9 cellular contexts compared by ENCODE assay signal in genomic region chr11:65612691-65613090, GRCh38. TPM values are rescaled to one million over a fixed set of nuclear protein-coding genes. Genes with fewer than 3 reads are reported as not detected.
DNase-seq lines count a peak whose midpoint lies in the region; ATAC-seq, FAIRE-seq and TF ChIP-seq lines count a peak whose summit lies in the region.
"Had no signal": no experiment of that assay in that cellular context is flagged by ENCODE, and none has a peak within 500 bp of the region (broad histone marks: within the 10 kb centered on the region; RNA-seq: fewer than 3 reads in every experiment).

No MANE protein-coding gene starts in this region.

- no CpG with 5 or more reads among the region's 7 CpGs for WGBS in SK-N-SH (ENCODE audit: low lambda C conversion rate)
- whole genome bisulfite sequencing in HepG2 (ENCODE audit: low lambda C conversion rate), result 47% methylated on average over 5 of the region's 7 CpGs

- CTCF ChIA-PET in SK-N-SH (lab: Yijun Ruan, JAX) (interaction anchor here (0.7 to 2.8 kb wide), 8 partner anchors 8 to 205 kb away, joined by 3 to 14 read pairs (median 4); partner anchors contain the start of genes SIPA1 and ZNRD2), HepG2 (lab: Yijun Ruan, JAX; ENCODE audit: low intra/inter-chr PET ratio, low total read pairs) (no interaction called here)

- no peak for TF ChIP-seq CTCF in SK-N-SH (IDR thresholded peaks at IDR 0.05)
- TF ChIP-seq CTCF in HepG2 (CRISPR knock-in tag; IDR thresholded peaks at IDR 0.05), result no peak

- no peak for ATAC-seq in SK-N-SH treated with all-trans-retinoic acid at 6 μM for 48 hours
- ATAC-seq in HepG2, result no peak
- no peak for ATAC-seq in HG03342 (IDR thresholded peaks at IDR 0.05; ENCODE audit: unreplicated experiment)

- H3K36me3 ChIP-seq in SK-N-SH (replicated peaks in 1 of 2; ENCODE audit: control insufficient read depth in 1 of 2, insufficient read depth in 2 of 2, low read length in 1 of 2) (peaks cover 0 to 24% of the 10 kb centered on the region in 2 experiments), HepG2 (replicated peaks in 1 of 2; ENCODE audit: control insufficient read depth in 1 of 2, insufficient read depth in 2 of 2, low read length in 2 of 2) (peaks cover 13 to 38% of the 10 kb centered on the region in 2 experiments; a peak in 4 of 5 replicates)

- no peaks in the 10 kb centered on the region for H3K27me3 Mint-ChIP-seq in activated naive CD8-positive, alpha-beta T cell treated with anti-CD3 and anti-CD28 coated beads for 36 hours

- H3F3A ChIP-seq in SK-N-SH (replicated peaks; ENCODE audit: insufficient read depth), result peaks cover 4% of the 10 kb centered on the region

- peak overlapping the region; percentile 85 for H3K4me2 ChIP-seq in SK-N-SH
- peak overlapping the region; percentile 96 for H3K4me2 ChIP-seq in HepG2 (ENCODE audit: low read depth, low read length)

- peaks cover 49% of the 10 kb centered on the region for H3K4me1 Mint-ChIP-seq in activated naive CD8-positive, alpha-beta T cell treated with anti-CD3 and anti-CD28 coated beads for 36 hours

- BruUV-seq in HepG2 (replicated peaks; lab: Mats Ljungman, UMichigan), result no TSS peak

- TF ChIP-seq EP300 in SK-N-SH (IDR thresholded peaks at IDR 0.05; ENCODE audit: borderline replicate concordance in 1 of 2, low read depth in 1 of 2, low read length in 1 of 2), result no peak
- TF ChIP-seq EP300 in HepG2 (IDR thresholded peaks at IDR 0.05; ENCODE audit: low read depth in 2 of 2, low read length in 2 of 2), result no peak
- TF ChIP-seq EP300 in HepG2 (CRISPR knock-in tag; IDR thresholded peaks at IDR 0.05; ENCODE audit: borderline replicate concordance), result no peak

- DNase-seq in SK-N-SH (no peak), HepG2 (ENCODE audit: low spot score) (no peak), substantia nigra (lab: John Stamatoyannopoulos, UW) (no peak), NCI-H2081 (lab: John Stamatoyannopoulos, UW) (no peak), NCI-H1436 (lab: John Stamatoyannopoulos, UW) (no peak)
- no peak for DNase-seq in activated naive CD8-positive, alpha-beta T cell treated with anti-CD3 and anti-CD28 coated beads for 36 hours

- no peaks in the 10 kb centered on the region for H3K27me3 ChIP-seq in SK-N-SH (ENCODE audit: insufficient read depth)
- H3K27me3 ChIP-seq in HepG2 (ENCODE audit: control insufficient read depth in 1 of 2, insufficient read depth in 2 of 2, low read length in 2 of 2), result no peaks in the 10 kb centered on the region; a peak in 1 of 5 replicates

- FAIRE-seq in HepG2 (lab: Jason Lieb, UNC), result no peak

- H3K9me3 ChIP-seq in SK-N-SH (no peaks in the 10 kb centered on the region), HepG2 (ENCODE audit: low read length) (no peaks in the 10 kb centered on the region)

- POLR2A ChIA-PET in SK-N-SH (lab: Yijun Ruan, JAX), result no interaction called here
- POLR2A ChIA-PET in HepG2 (lab: Yijun Ruan, JAX), result interaction anchor here (0.6 to 4.3 kb wide), 9 partner anchors 10 to 99 kb away, joined by 3 to 48 read pairs (median 4); partner anchors contain the start of genes KAT5, SIPA1 and ZNRD2

- H3K27ac ChIP-seq in SK-N-SH (ENCODE audit: low read depth in 2 of 2, low read length in 1 of 2) (no peak overlapping the region), HepG2 (ENCODE audit: extremely low read length, insufficient read depth, low read length) (peak overlapping the region; percentile 23), substantia nigra (ENCODE audit: low read depth, low read length, poor library complexity, severe bottlenecking) (peak overlapping the region; percentile 100)

- H2AFZ ChIP-seq in SK-N-SH (ENCODE audit: low read depth) (no peak overlapping the region), HepG2 (ENCODE audit: low read length) (no peak overlapping the region)

- no peaks in the 10 kb centered on the region for H3K9me3 Mint-ChIP-seq in activated naive CD8-positive, alpha-beta T cell treated with anti-CD3 and anti-CD28 coated beads for 36 hours

- H3K9ac ChIP-seq in SK-N-SH (peak overlapping the region; percentile 93; the same call in 1 of the 2 replicates), HepG2 (ENCODE audit: insufficient read depth, low read depth, low read length) (peak overlapping the region; percentile 95)

- peaks cover 25 to 38% of the 10 kb centered on the region in 2 experiments; a peak in 3 of 4 replicates for H3K4me1 ChIP-seq in SK-N-SH (ENCODE audit: control insufficient read depth in 1 of 2, insufficient read depth in 2 of 2, low read depth in 1 of 2, low read length in 1 of 2)
- H3K4me1 ChIP-seq in HepG2 (ENCODE audit: insufficient read depth, low read length), result peaks cover 48% of the 10 kb centered on the region

- H4K20me1 ChIP-seq in SK-N-SH (ENCODE audit: insufficient read depth) (peaks cover 33% of the 10 kb centered on the region), HepG2 (ENCODE audit: insufficient read depth, low read length) (peaks cover 23% of the 10 kb centered on the region; the same call in 1 of the 2 replicates)

- in situ Hi-C loops in HepG2 (cut with HindIII; ENCODE audit: extremely low pct_ligation_motif_present, low pct_unique_long_range_greater_than_20kb), result loop anchor here (5.0 kb wide), 1 partner anchor 35 kb away; the partner anchor contains the start of gene EHBP1L1

- no peak for TF ChIP-seq POLR2A in HepG2 (IDR thresholded peaks at IDR 0.05; ENCODE audit: insufficient read depth in 1 of 2, low read depth in 2 of 2, low read length in 2 of 2)

- peaks cover 25% of the 10 kb centered on the region for H3K36me3 Mint-ChIP-seq in activated naive CD8-positive, alpha-beta T cell treated with anti-CD3 and anti-CD28 coated beads for 36 hours

- no peak for TF ChIP-seq RAD21 in SK-N-SH (IDR thresholded peaks at IDR 0.05; ENCODE audit: low read length)
- TF ChIP-seq RAD21 in HepG2 (CRISPR knock-in tag; IDR thresholded peaks at IDR 0.05), result no peak

- H3K9me2 ChIP-seq in SK-N-SH, result no peaks in the 10 kb centered on the region

- peak overlapping the region; percentile 95 for H3K4me3 Mint-ChIP-seq in activated naive CD8-positive, alpha-beta T cell treated with anti-CD3 and anti-CD28 coated beads for 36 hours

- H3K27ac Mint-ChIP-seq in activated naive CD8-positive, alpha-beta T cell treated with anti-CD3 and anti-CD28 coated beads for 36 hours, result peak overlapping the region; percentile 80

- peaks cover 92% of the 10 kb centered on the region for H3K79me2 ChIP-seq in SK-N-SH (ENCODE audit: insufficient read depth)
- H3K79me2 ChIP-seq in HepG2 (ENCODE audit: insufficient read depth, low read length), result peaks cover 64% of the 10 kb centered on the region

- H3K4me3 ChIP-seq in SK-N-SH (ENCODE audit: low read depth in 2 of 2, low read length in 1 of 2), result peak overlapping the region; percentile 58 to 87
- H3K4me3 ChIP-seq in HepG2 (replicated peaks in 1 of 3; ENCODE audit: insufficient read depth in 1 of 3, low read depth in 2 of 3, low read length in 3 of 3), result peak overlapping the region; percentile 84 to 97 (median 94)

- intact Hi-C loops in HepG2 (cut with micrococcal nuclease; ENCODE audit: unreplicated experiment), result no loop called here

RNA-seq across cellular contexts. Expression of gene MAP3K11, which starts 1.3 kb away (rescaled TPM):
- polyA plus RNA-seq in SK-N-SH (2012; rRNA removed) (28.9 and 31.1 TPM in 2 replicates), HepG2 (2011; rRNA removed) (35.9 and 54.6 TPM in 2 replicates)
- 10.6 and 16.9 TPM in 2 replicates for polyA plus RNA-seq in SK-N-SH (2012; cell fraction: cytosol; rRNA removed)
- 63.4 and 87.5 TPM in 2 replicates for polyA plus RNA-seq in SK-N-SH (2012; cell fraction: nucleus; rRNA removed)
- total RNA-seq in activated naive CD8-positive, alpha-beta T cell treated with anti-CD3 and anti-CD28 coated beads for 36 hours, result 10 to 100 TPM; 51.2 to 54.8 TPM
- total RNA-seq in HepG2 (2016; rRNA removed; fragmentation: Illumina TruSeq; extraction: Trizol), result 35.6 and 51.5 TPM in 2 replicates
- total RNA-seq in HepG2 (2016; cell fraction: cytosol; rRNA removed; fragmentation: Illumina TruSeq; extraction: Trizol; ENCODE audit: low read depth), result 9.8 and 11.0 TPM in 2 replicates
- total RNA-seq in HepG2 (2016; cell fraction: insoluble cytoplasmic fraction; rRNA removed; fragmentation: Illumina TruSeq; extraction: Trizol), result 28.4 and 51.3 TPM in 2 replicates
- total RNA-seq in HepG2 (2016; cell fraction: membrane; rRNA removed; fragmentation: Illumina TruSeq; extraction: Trizol), result 23.9 and 24.4 TPM in 2 replicates
- total RNA-seq in HepG2 (2016; cell fraction: nucleus; rRNA removed; fragmentation: Illumina TruSeq; extraction: Trizol), result 38.3 and 44.6 TPM in 2 replicates
- polyA plus RNA-seq in HepG2 (2011; cell fraction: cytosol; rRNA removed), result 29.9 and 43.3 TPM in 2 replicates
- 105 and 109 TPM in 2 replicates for polyA plus RNA-seq in HepG2 (2011; cell fraction: nucleus; rRNA removed)
- polyA plus RNA-seq in HepG2 (2012), result 41.6 and 47.6 TPM in 2 replicates
- 10.0 and 10.8 TPM in 2 replicates for polyA plus RNA-seq in HepG2 (2016; cell fraction: cytosol; fragmentation: Illumina TruSeq; extraction: Trizol; ENCODE audit: low read depth)
- polyA plus RNA-seq in HepG2 (2016; cell fraction: insoluble cytoplasmic fraction; fragmentation: Illumina TruSeq; extraction: Trizol; ENCODE audit: low read depth), result 43.2 and 55.5 TPM in 2 replicates
- polyA plus RNA-seq in HepG2 (2016; cell fraction: membrane; fragmentation: Illumina TruSeq; extraction: Trizol; ENCODE audit: low read depth), result 24.5 and 29.1 TPM in 2 replicates
- polyA plus RNA-seq in HepG2 (2016; cell fraction: nucleus; fragmentation: Illumina TruSeq; extraction: Trizol; ENCODE audit: insufficient read depth, low read depth), result 98.1 and 107 TPM in 2 replicates
- 59.8 and 117 TPM in 2 replicates for polyA minus RNA-seq in HepG2 (2011; rRNA and poly(A)+ RNA removed; ENCODE audit: low replicate concordance)
- polyA minus RNA-seq in HepG2 (2011; cell fraction: cytosol; rRNA and poly(A)+ RNA removed), result 35.9 and 41.2 TPM in 2 replicates
- polyA minus RNA-seq in HepG2 (2011; cell fraction: nucleus; rRNA and poly(A)+ RNA removed), result 61.7 and 76.1 TPM in 2 replicates

RNA-seq across cellular contexts. Expression of gene PCNX3, which starts 2.9 kb away (rescaled TPM):
- 23.8 and 33.7 TPM in 2 replicates for polyA plus RNA-seq in SK-N-SH (2012; rRNA removed)
- polyA plus RNA-seq in SK-N-SH (2012; cell fraction: cytosol; rRNA removed), result 7.5 and 14.8 TPM in 2 replicates
- polyA plus RNA-seq in SK-N-SH (2012; cell fraction: nucleus; rRNA removed), result 88.7 and 115 TPM in 2 replicates
- total RNA-seq in activated naive CD8-positive, alpha-beta T cell treated with anti-CD3 and anti-CD28 coated beads for 36 hours, result 10 to 100 TPM; 40.9 to 42.6 TPM
- 14.5 and 23.0 TPM in 2 replicates for total RNA-seq in HepG2 (2016; rRNA removed; fragmentation: Illumina TruSeq; extraction: Trizol)
- total RNA-seq in HepG2 (2016; cell fraction: cytosol; rRNA removed; fragmentation: Illumina TruSeq; extraction: Trizol; ENCODE audit: low read depth), result 8.5 and 8.7 TPM in 2 replicates
- total RNA-seq in HepG2 (2016; cell fraction: insoluble cytoplasmic fraction; rRNA removed; fragmentation: Illumina TruSeq; extraction: Trizol), result 12.2 and 22.7 TPM in 2 replicates
- 9.3 and 9.7 TPM in 2 replicates for total RNA-seq in HepG2 (2016; cell fraction: membrane; rRNA removed; fragmentation: Illumina TruSeq; extraction: Trizol)
- total RNA-seq in HepG2 (2016; cell fraction: nucleus; rRNA removed; fragmentation: Illumina TruSeq; extraction: Trizol), result 26.0 and 33.8 TPM in 2 replicates
- polyA plus RNA-seq in HepG2 (2011; rRNA removed), result 16.2 and 23.1 TPM in 2 replicates
- polyA plus RNA-seq in HepG2 (2011; cell fraction: cytosol; rRNA removed), result 12.7 and 17.1 TPM in 2 replicates
- polyA plus RNA-seq in HepG2 (2011; cell fraction: nucleus; rRNA removed), result 99.5 and 123 TPM in 2 replicates
- 14.4 and 24.5 TPM in 2 replicates for polyA plus RNA-seq in HepG2 (2012)
- polyA plus RNA-seq in HepG2 (2016; cell fraction: cytosol; fragmentation: Illumina TruSeq; extraction: Trizol; ENCODE audit: low read depth), result 4.3 and 4.9 TPM in 2 replicates
- 14.3 and 21.7 TPM in 2 replicates for polyA plus RNA-seq in HepG2 (2016; cell fraction: insoluble cytoplasmic fraction; fragmentation: Illumina TruSeq; extraction: Trizol; ENCODE audit: low read depth)
- polyA plus RNA-seq in HepG2 (2016; cell fraction: membrane; fragmentation: Illumina TruSeq; extraction: Trizol; ENCODE audit: low read depth), result 5.8 and 6.9 TPM in 2 replicates
- polyA plus RNA-seq in HepG2 (2016; cell fraction: nucleus; fragmentation: Illumina TruSeq; extraction: Trizol; ENCODE audit: insufficient read depth, low read depth), result 68.2 and 73.5 TPM in 2 replicates
- polyA minus RNA-seq in HepG2 (2011; rRNA and poly(A)+ RNA removed; ENCODE audit: low replicate concordance), result 35.6 and 67.6 TPM in 2 replicates
- 23.3 and 27.8 TPM in 2 replicates for polyA minus RNA-seq in HepG2 (2011; cell fraction: cytosol; rRNA and poly(A)+ RNA removed)
- polyA minus RNA-seq in HepG2 (2011; cell fraction: nucleus; rRNA and poly(A)+ RNA removed), result 32.3 and 32.8 TPM in 2 replicates

RNA-seq across cellular contexts. Expression of gene KCNK7, which starts 17.1 kb away (rescaled TPM):
- polyA plus RNA-seq in SK-N-SH (2012; rRNA removed) (0.34 and 0.58 TPM in 2 replicates), HepG2 (2011; rRNA removed) (0.11 and 0.14 TPM in 2 replicates)
- polyA plus RNA-seq in SK-N-SH (2012; cell fraction: cytosol; rRNA removed), result 0.09 and 0.26 TPM in 2 replicates
- 1.4 and 3.2 TPM in 2 replicates for polyA plus RNA-seq in SK-N-SH (2012; cell fraction: nucleus; rRNA removed)
- total RNA-seq in activated naive CD8-positive, alpha-beta T cell treated with anti-CD3 and anti-CD28 coated beads for 36 hours, result under 1 TPM; 0.37 to 0.62 TPM
- total RNA-seq in HepG2 (2016; rRNA removed; fragmentation: Illumina TruSeq; extraction: Trizol), result not detected in 2 replicates
- total RNA-seq in HepG2 (2016; cell fraction: cytosol; rRNA removed; fragmentation: Illumina TruSeq; extraction: Trizol; ENCODE audit: low read depth), result not detected in 2 replicates
- total RNA-seq in HepG2 (2016; cell fraction: insoluble cytoplasmic fraction; rRNA removed; fragmentation: Illumina TruSeq; extraction: Trizol), result not detected in 2 replicates
- total RNA-seq in HepG2 (2016; cell fraction: membrane; rRNA removed; fragmentation: Illumina TruSeq; extraction: Trizol), result not detected in 2 replicates
- 1.2 TPM in 1 of 2 replicates, not detected in the other for total RNA-seq in HepG2 (2016; cell fraction: nucleus; rRNA removed; fragmentation: Illumina TruSeq; extraction: Trizol)
- polyA plus RNA-seq in HepG2 (2011; cell fraction: cytosol; rRNA removed), result 0.04 TPM in 1 of 2 replicates, not detected in the other
- 0.69 and 0.97 TPM in 2 replicates for polyA plus RNA-seq in HepG2 (2011; cell fraction: nucleus; rRNA removed)
- 0.28 TPM in 1 of 2 replicates, not detected in the other for polyA plus RNA-seq in HepG2 (2012)
- not detected in 2 replicates for polyA plus RNA-seq in HepG2 (2016; cell fraction: cytosol; fragmentation: Illumina TruSeq; extraction: Trizol; ENCODE audit: low read depth)
- polyA plus RNA-seq in HepG2 (2016; cell fraction: insoluble cytoplasmic fraction; fragmentation: Illumina TruSeq; extraction: Trizol; ENCODE audit: low read depth), result not detected in 2 replicates
- not detected in 2 replicates for polyA plus RNA-seq in HepG2 (2016; cell fraction: membrane; fragmentation: Illumina TruSeq; extraction: Trizol; ENCODE audit: low read depth)
- polyA plus RNA-seq in HepG2 (2016; cell fraction: nucleus; fragmentation: Illumina TruSeq; extraction: Trizol; ENCODE audit: insufficient read depth, low read depth), result 0.38 and 0.77 TPM in 2 replicates
- 0.33 and 0.90 TPM in 2 replicates for polyA minus RNA-seq in HepG2 (2011; rRNA and poly(A)+ RNA removed; ENCODE audit: low replicate concordance)
- not detected in 2 replicates for polyA minus RNA-seq in HepG2 (2011; cell fraction: cytosol; rRNA and poly(A)+ RNA removed)
- polyA minus RNA-seq in HepG2 (2011; cell fraction: nucleus; rRNA and poly(A)+ RNA removed), result 0.75 and 1.2 TPM in 2 replicates
- total RNA-seq: A172 had no signal

RNA-seq across cellular contexts. Expression of gene SIPA1, which starts 25.2 kb away (rescaled TPM):
- 15.1 and 18.7 TPM in 2 replicates for polyA plus RNA-seq in SK-N-SH (2012; rRNA removed)
- 6.6 and 12.1 TPM in 2 replicates for polyA plus RNA-seq in SK-N-SH (2012; cell fraction: cytosol; rRNA removed)
- 31.5 and 61.6 TPM in 2 replicates for polyA plus RNA-seq in SK-N-SH (2012; cell fraction: nucleus; rRNA removed)
- 100 to 1,000 TPM; 123 to 127 TPM for total RNA-seq in activated naive CD8-positive, alpha-beta T cell treated with anti-CD3 and anti-CD28 coated beads for 36 hours
- 5.4 and 5.8 TPM in 2 replicates for total RNA-seq in HepG2 (2016; rRNA removed; fragmentation: Illumina TruSeq; extraction: Trizol)
- 2.4 and 2.5 TPM in 2 replicates for total RNA-seq in HepG2 (2016; cell fraction: cytosol; rRNA removed; fragmentation: Illumina TruSeq; extraction: Trizol; ENCODE audit: low read depth)
- 5.0 and 7.9 TPM in 2 replicates for total RNA-seq in HepG2 (2016; cell fraction: insoluble cytoplasmic fraction; rRNA removed; fragmentation: Illumina TruSeq; extraction: Trizol)
- 5.1 and 6.5 TPM in 2 replicates for total RNA-seq in HepG2 (2016; cell fraction: membrane; rRNA removed; fragmentation: Illumina TruSeq; extraction: Trizol)
- total RNA-seq in HepG2 (2016; cell fraction: nucleus; rRNA removed; fragmentation: Illumina TruSeq; extraction: Trizol), result 4.5 and 6.8 TPM in 2 replicates
- 7.7 and 9.1 TPM in 2 replicates for polyA plus RNA-seq in HepG2 (2011; rRNA removed)
- 4.1 and 8.2 TPM in 2 replicates for polyA plus RNA-seq in HepG2 (2011; cell fraction: cytosol; rRNA removed)
- 29.6 and 37.0 TPM in 2 replicates for polyA plus RNA-seq in HepG2 (2011; cell fraction: nucleus; rRNA removed)
- 4.6 and 5.8 TPM in 2 replicates for polyA plus RNA-seq in HepG2 (2012)
- 2.6 and 2.8 TPM in 2 replicates for polyA plus RNA-seq in HepG2 (2016; cell fraction: cytosol; fragmentation: Illumina TruSeq; extraction: Trizol; ENCODE audit: low read depth)
- 4.1 and 5.0 TPM in 2 replicates for polyA plus RNA-seq in HepG2 (2016; cell fraction: insoluble cytoplasmic fraction; fragmentation: Illumina TruSeq; extraction: Trizol; ENCODE audit: low read depth)
- polyA plus RNA-seq in HepG2 (2016; cell fraction: membrane; fragmentation: Illumina TruSeq; extraction: Trizol; ENCODE audit: low read depth), result 4.4 and 5.1 TPM in 2 replicates
- 10.2 and 11.1 TPM in 2 replicates for polyA plus RNA-seq in HepG2 (2016; cell fraction: nucleus; fragmentation: Illumina TruSeq; extraction: Trizol; ENCODE audit: insufficient read depth, low read depth)
- 33.6 and 36.0 TPM in 2 replicates for polyA minus RNA-seq in HepG2 (2011; rRNA and poly(A)+ RNA removed; ENCODE audit: low replicate concordance)
- 9.0 and 11.6 TPM in 2 replicates for polyA minus RNA-seq in HepG2 (2011; cell fraction: cytosol; rRNA and poly(A)+ RNA removed)
- 6.8 and 10.8 TPM in 2 replicates for polyA minus RNA-seq in HepG2 (2011; cell fraction: nucleus; rRNA and poly(A)+ RNA removed)

RNA-seq across cellular contexts. Expression of gene EHBP1L1, which starts 36.8 kb away (rescaled TPM):
- polyA plus RNA-seq in SK-N-SH (2012; rRNA removed), result 35.1 and 48.7 TPM in 2 replicates
- polyA plus RNA-seq in SK-N-SH (2012; cell fraction: cytosol; rRNA removed), result 17.6 and 25.5 TPM in 2 replicates
- polyA plus RNA-seq in SK-N-SH (2012; cell fraction: nucleus; rRNA removed), result 163 and 263 TPM in 2 replicates
- total RNA-seq in activated naive CD8-positive, alpha-beta T cell treated with anti-CD3 and anti-CD28 coated beads for 36 hours, result 10 to 100 TPM; 55.7 to 60.0 TPM
- total RNA-seq in HepG2 (2016; rRNA removed; fragmentation: Illumina TruSeq; extraction: Trizol), result 5.4 and 10.6 TPM in 2 replicates
- 2.5 and 2.6 TPM in 2 replicates for total RNA-seq in HepG2 (2016; cell fraction: cytosol; rRNA removed; fragmentation: Illumina TruSeq; extraction: Trizol; ENCODE audit: low read depth)
- total RNA-seq in HepG2 (2016; cell fraction: insoluble cytoplasmic fraction; rRNA removed; fragmentation: Illumina TruSeq; extraction: Trizol), result 3.9 and 9.7 TPM in 2 replicates
- total RNA-seq in HepG2 (2016; cell fraction: membrane; rRNA removed; fragmentation: Illumina TruSeq; extraction: Trizol), result 3.4 TPM in 2 replicates
- 7.8 and 8.4 TPM in 2 replicates for total RNA-seq in HepG2 (2016; cell fraction: nucleus; rRNA removed; fragmentation: Illumina TruSeq; extraction: Trizol)
- 8.3 and 14.4 TPM in 2 replicates for polyA plus RNA-seq in HepG2 (2011; rRNA removed)
- polyA plus RNA-seq in HepG2 (2011; cell fraction: cytosol; rRNA removed), result 7.1 and 10.0 TPM in 2 replicates
- 74.9 and 85.5 TPM in 2 replicates for polyA plus RNA-seq in HepG2 (2011; cell fraction: nucleus; rRNA removed)
- 9.8 and 10.7 TPM in 2 replicates for polyA plus RNA-seq in HepG2 (2012)
- 0.58 and 0.94 TPM in 2 replicates for polyA plus RNA-seq in HepG2 (2016; cell fraction: cytosol; fragmentation: Illumina TruSeq; extraction: Trizol; ENCODE audit: low read depth)
- 4.6 and 5.1 TPM in 2 replicates for polyA plus RNA-seq in HepG2 (2016; cell fraction: insoluble cytoplasmic fraction; fragmentation: Illumina TruSeq; extraction: Trizol; ENCODE audit: low read depth)
- polyA plus RNA-seq in HepG2 (2016; cell fraction: membrane; fragmentation: Illumina TruSeq; extraction: Trizol; ENCODE audit: low read depth), result 0.79 and 1.3 TPM in 2 replicates
- polyA plus RNA-seq in HepG2 (2016; cell fraction: nucleus; fragmentation: Illumina TruSeq; extraction: Trizol; ENCODE audit: insufficient read depth, low read depth), result 27.0 and 30.2 TPM in 2 replicates
- 23.3 and 45.1 TPM in 2 replicates for polyA minus RNA-seq in HepG2 (2011; rRNA and poly(A)+ RNA removed; ENCODE audit: low replicate concordance)
- 7.6 and 13.2 TPM in 2 replicates for polyA minus RNA-seq in HepG2 (2011; cell fraction: cytosol; rRNA and poly(A)+ RNA removed)
- 6.4 and 11.8 TPM in 2 replicates for polyA minus RNA-seq in HepG2 (2011; cell fraction: nucleus; rRNA and poly(A)+ RNA removed)

Comparison
In these comparisons a context has a peak if more than half of its experiments do, and no peak if none do; other contexts are left out.
1. H3K27ac ChIP-seq: peak in HepG2 (single experiment) and substantia nigra (single experiment); none in SK-N-SH (0 of 2).
2. Of the 25 proteins assayed by ChIP-seq in both HepG2 and SK-N-SH: peak only in HepG2: RXRA; only in SK-N-SH: none; in both: none; in neither: 24.